Comparison of ENCODE assay signal across 8 cellular contexts in the genomic region with DNA sequence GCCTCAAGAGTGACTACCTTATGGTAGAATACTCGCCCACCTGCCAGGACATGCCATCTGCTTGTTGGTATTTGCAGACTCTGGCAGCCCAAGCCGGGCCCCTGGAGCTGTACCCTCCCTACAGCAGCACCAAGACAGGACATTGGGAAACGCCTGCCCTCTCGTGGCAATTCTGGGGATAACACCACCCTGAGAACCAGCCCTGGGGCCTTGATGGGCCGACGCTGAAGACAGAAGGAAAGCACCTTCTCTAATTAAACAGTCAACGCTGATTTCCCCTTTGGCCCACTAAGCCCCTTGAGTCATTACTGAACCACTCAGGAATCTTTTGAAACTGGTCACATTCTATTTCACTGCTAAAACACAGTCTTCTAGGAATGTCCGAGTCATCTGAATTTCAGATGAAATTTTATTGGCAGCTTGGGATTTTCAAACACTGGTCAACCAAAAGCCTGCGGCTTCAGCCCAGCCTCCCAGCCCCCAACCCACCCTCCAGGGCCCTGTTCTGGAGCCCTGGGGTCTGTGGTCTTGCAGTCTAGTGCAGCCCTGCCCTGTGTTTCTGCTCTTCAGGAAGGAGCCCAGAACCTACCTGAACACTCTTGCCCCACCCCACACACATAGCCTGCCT.
DNase-seq lines count a peak whose midpoint lies in the region; ATAC-seq lines count a peak whose summit lies in the region.

No MANE protein-coding gene starts in this region.

- peak; percentile 54 to 68 for DNase-seq in AML-193 (lab: John Stamatoyannopoulos, UW)
- DNase-seq in NCI-H526 (lab: John Stamatoyannopoulos, UW): peak; percentile 73 to 85
- DNase-seq in activated CD4-positive, alpha-beta T cell treated with anti-CD3 and anti-CD28 coated beads, Interleukin-2, amount 50 U/mL, for 4 hours: peak; percentile 71 to 74
- peak; percentile 87 for DNase-seq in ecto neural progenitor cell (ENCODE audit: low spot score)
- DNase-seq in medulla oblongata (ENCODE audit: extremely low spot score): peak; percentile 76
- DNase-seq in stimulated activated CD8-positive, alpha-beta memory T cell treated with anti-CD3 and anti-CD28 coated beads, Interleukin-15, amount 100 ng/mL, for 24 hours (ENCODE audit: low read depth): peak; percentile 57

- ATAC-seq in GM18868 (IDR thresholded peaks at IDR 0.05; ENCODE audit: unreplicated experiment) (peak; percentile 88), HG03097 (IDR thresholded peaks at IDR 0.05; ENCODE audit: low FRiP score, unreplicated experiment) (peak; percentile 74)

Comparison
In these comparisons a context has a peak if more than half of its experiments do, and no peak if none do; other contexts are left out.
1. Peak in every context shown above with its lines: DNase-seq and ATAC-seq.